8 cellular contexts compared by ENCODE assay signal in genomic region chr3:177679568-177680441, GRCh38.
DNase-seq lines count a peak whose midpoint lies in the region; ATAC-seq, FAIRE-seq and TF ChIP-seq lines count a peak whose summit lies in the region.
"Had no signal": no experiment of that assay in that cellular context is flagged by ENCODE, and none has a peak within 500 bp of the region (broad histone marks: within the 10 kb centered on the region; RNA-seq: fewer than 3 reads in every experiment).

No MANE protein-coding gene starts in this region.

- no peak overlapping the region for H3K4me3 ChIP-seq in parathyroid adenoma (ENCODE audit: low read depth, low read length)

- H3K4me1 Mint-ChIP-seq in activated naive CD8-positive, alpha-beta T cell treated with anti-CD3 and anti-CD28 coated beads, Interleukin-2, amount 50 U/mL, for 24 hours = peaks cover 41% of the 10 kb centered on the region
- peaks cover 17 to 41% (median 22%) of the 10 kb centered on the region in 4 donors for H3K4me1 Mint-ChIP-seq in naive thymus-derived CD8-positive, alpha-beta T cell

- no peaks in the 10 kb centered on the region for H3K36me3 Mint-ChIP-seq in activated naive CD8-positive, alpha-beta T cell treated with anti-CD3 and anti-CD28 coated beads, Interleukin-2, amount 50 U/mL, for 24 hours (ENCODE audit: low read depth)
- H3K36me3 Mint-ChIP-seq in naive thymus-derived CD8-positive, alpha-beta T cell = peaks cover 0 to 4% (median 0%) of the 10 kb centered on the region in 3 donors

- peaks cover 66% of the 10 kb centered on the region for H3K4me1 ChIP-seq in parathyroid adenoma

- H3K27me3 ChIP-seq in parathyroid adenoma (ENCODE audit: control insufficient read depth, insufficient read depth, low read length) = no peaks in the 10 kb centered on the region

- peak; percentile 88 for ATAC-seq in HG03354 (IDR thresholded peaks at IDR 0.05; ENCODE audit: poor library complexity, severe bottlenecking, unreplicated experiment)
- ATAC-seq in activated naive CD8-positive, alpha-beta T cell treated with anti-CD3 and anti-CD28 coated beads, Interleukin-2, amount 50 U/mL, for 24 hours = peak; percentile 91
- no peak for ATAC-seq in naive thymus-derived CD8-positive, alpha-beta T cell
- ATAC-seq in GM19328 (IDR thresholded peaks at IDR 0.05; ENCODE audit: unreplicated experiment) = no peak
- no peak for ATAC-seq in GM21786 (IDR thresholded peaks at IDR 0.05; ENCODE audit: unreplicated experiment)

- no peaks in the 10 kb centered on the region for H3K79me2 ChIP-seq in parathyroid adenoma

- H3K4me3 Mint-ChIP-seq in activated naive CD8-positive, alpha-beta T cell treated with anti-CD3 and anti-CD28 coated beads, Interleukin-2, amount 50 U/mL, for 24 hours = peak overlapping the region; percentile 17
- H3K4me3 Mint-ChIP-seq in naive thymus-derived CD8-positive, alpha-beta T cell = no peak overlapping the region
- H3K4me3 Mint-ChIP-seq: neural crest cell had no signal

- TF ChIP-seq CTCF in parathyroid adenoma (IDR thresholded peaks at IDR 0.05) = no peak

- FAIRE-seq in GM19239 (lab: Jason Lieb, UNC) = peak; percentile 74

- H2AFZ ChIP-seq in parathyroid adenoma = peak overlapping the region; percentile 54

- H3K27me3 Mint-ChIP-seq in activated naive CD8-positive, alpha-beta T cell treated with anti-CD3 and anti-CD28 coated beads, Interleukin-2, amount 50 U/mL, for 24 hours = no peaks in the 10 kb centered on the region
- H3K27me3 Mint-ChIP-seq in naive thymus-derived CD8-positive, alpha-beta T cell = no peaks in the 10 kb centered on the region

- H3K4me2 ChIP-seq in parathyroid adenoma (ENCODE audit: low read length) = no peak overlapping the region

- H3K27ac Mint-ChIP-seq in activated naive CD8-positive, alpha-beta T cell treated with anti-CD3 and anti-CD28 coated beads, Interleukin-2, amount 50 U/mL, for 24 hours = peak overlapping the region; percentile 65
- peak overlapping the region in 2 of 10 donors; percentile 7 to 27 for H3K27ac Mint-ChIP-seq in naive thymus-derived CD8-positive, alpha-beta T cell

- no peaks in the 10 kb centered on the region for H3K9me3 ChIP-seq in parathyroid adenoma (ENCODE audit: control insufficient read depth, low read length)

- peaks cover 4% of the 10 kb centered on the region for H3K9me3 Mint-ChIP-seq in activated naive CD8-positive, alpha-beta T cell treated with anti-CD3 and anti-CD28 coated beads, Interleukin-2, amount 50 U/mL, for 24 hours
- peaks cover 0 to 17% (median 0%) of the 10 kb centered on the region in 9 donors for H3K9me3 Mint-ChIP-seq in naive thymus-derived CD8-positive, alpha-beta T cell

- no peaks in the 10 kb centered on the region for H3K36me3 ChIP-seq in parathyroid adenoma (ENCODE audit: control insufficient read depth, insufficient read depth, low read length)

- no peak overlapping the region for H3K9ac ChIP-seq in parathyroid adenoma

- POLR2A ChIA-PET in naive thymus-derived CD8-positive, alpha-beta T cell (lab: Charles Lee) = no interaction called here

- peak overlapping the region; percentile 38 for H3K27ac ChIP-seq in parathyroid adenoma

- no peak for DNase-seq in GM19239 (ENCODE audit: insufficient read length, low spot score)
- peak; percentile 35 for DNase-seq in activated naive CD8-positive, alpha-beta T cell treated with anti-CD3 and anti-CD28 coated beads, Interleukin-2, amount 50 U/mL, for 24 hours
- no peak for DNase-seq in naive thymus-derived CD8-positive, alpha-beta T cell

Comparison
In these comparisons a context has a peak if more than half of its experiments do, and no peak if none do; other contexts are left out.
1. ATAC-seq: peak in HG03354 (single experiment) and activated naive CD8-positive, alpha-beta T cell treated with anti-CD3 and anti-CD28 coated beads, Interleukin-2, amount 50 U/mL, for 24 hours (single experiment); none in naive thymus-derived CD8-positive, alpha-beta T cell (0 of 2), GM19328 (single experiment) and GM21786 (single experiment).